1 cellular context compared by ENCODE assay signal in genomic region chr6:34757687-34758274, GRCh38.
TF ChIP-seq lines count a peak whose summit lies in the region.

No MANE protein-coding gene starts in this region.

TF ChIP-seq in K562, 482 proteins besides CTCF, POLR2A, EP300 and RAD21 (continued from another document and continues in another):
- TF ChIP-seq ZNF609 (CRISPR knock-in tag; IDR thresholded peaks at IDR 0.05; ENCODE audit: borderline replicate concordance): no peak
- TF ChIP-seq MECOM (CRISPR knock-in tag; IDR thresholded peaks at IDR 0.05): no peak
- TF ChIP-seq U2AF2 (optimal IDR thresholded peaks at IDR 0.05; ENCODE audit: low read depth, low read length): no peak
- TF ChIP-seq LARP7 (IDR thresholded peaks at IDR 0.05): peak; percentile 74; the same call in 1 of the 2 replicates
- TF ChIP-seq E4F1 (CRISPR knock-in tag; IDR thresholded peaks at IDR 0.05; ENCODE audit: borderline replicate concordance): no peak
- TF ChIP-seq PKNOX1 (IDR thresholded peaks at IDR 0.05): no peak
- no peak for TF ChIP-seq DPF2 (IDR thresholded peaks at IDR 0.05)
- TF ChIP-seq ZNF436 (CRISPR knock-in tag; IDR thresholded peaks at IDR 0.05): no peak
- TF ChIP-seq ZNF165 (CRISPR knock-in tag; IDR thresholded peaks at IDR 0.05; ENCODE audit: borderline replicate concordance): no peak
- TF ChIP-seq NCOA6 (IDR thresholded peaks at IDR 0.05): no peak
- no peak for TF ChIP-seq NR2C2 (CRISPR knock-in tag; IDR thresholded peaks at IDR 0.05)
- TF ChIP-seq NR2C2 (tag; IDR thresholded peaks at IDR 0.05): no peak
- TF ChIP-seq GABPB1 (CRISPR knock-in tag; IDR thresholded peaks at IDR 0.05): no peak; the same call in 1 of the 2 replicates
- no peak for TF ChIP-seq HOMEZ (CRISPR knock-in tag; IDR thresholded peaks at IDR 0.05)
- TF ChIP-seq ZNF431 (CRISPR knock-in tag; IDR thresholded peaks at IDR 0.05): no peak
- TF ChIP-seq TOE1 (IDR thresholded peaks at IDR 0.05; ENCODE audit: borderline replicate concordance): no peak
- no peak for TF ChIP-seq TOE1 (CRISPR knock-in tag; IDR thresholded peaks at IDR 0.05; ENCODE audit: borderline replicate concordance, low read depth)
- no peak for TF ChIP-seq SAFB (IDR thresholded peaks at IDR 0.05; ENCODE audit: borderline replicate concordance, low read depth, low read length)
- TF ChIP-seq RBM25 (IDR thresholded peaks at IDR 0.05; ENCODE audit: low read depth, low read length, severe bottlenecking): no peak
- no peak for TF ChIP-seq ZMIZ1 (IDR thresholded peaks at IDR 0.05; ENCODE audit: low read depth in 2 of 2, low read length in 2 of 2)
- peak; percentile 66; the same call in 1 of the 2 replicates for TF ChIP-seq ZNF41 (CRISPR knock-in tag; conservative IDR thresholded peaks at IDR 0.05)
- TF ChIP-seq ZHX1 (conservative IDR thresholded peaks at IDR 0.05; ENCODE audit: low read length): no peak
- TF ChIP-seq ZNF274 (IDR thresholded peaks at IDR 0.05; ENCODE audit: borderline replicate concordance, low read depth, low read length): no peak
- TF ChIP-seq ZNF511 (CRISPR knock-in tag; IDR thresholded peaks at IDR 0.05): no peak
- TF ChIP-seq ZNF12 (CRISPR knock-in tag; IDR thresholded peaks at IDR 0.05): no peak
- no peak for TF ChIP-seq ELK1 (CRISPR knock-in tag; IDR thresholded peaks at IDR 0.05)
- no peak for TF ChIP-seq TCF7 (IDR thresholded peaks at IDR 0.05; ENCODE audit: borderline replicate concordance)
- TF ChIP-seq ZNF224 (CRISPR knock-in tag; IDR thresholded peaks at IDR 0.05): no peak
- TF ChIP-seq PHB2 (IDR thresholded peaks at IDR 0.05; ENCODE audit: low read depth): peak; percentile 55; the same call in 1 of the 2 replicates
- TF ChIP-seq ZNF140 (CRISPR knock-in tag; IDR thresholded peaks at IDR 0.05): no peak
- TF ChIP-seq ZNF444 (CRISPR knock-in tag; IDR thresholded peaks at IDR 0.05): no peak
- no peak for TF ChIP-seq ZBTB1 (CRISPR knock-in tag; IDR thresholded peaks at IDR 0.05; ENCODE audit: borderline replicate concordance, low read depth)
- TF ChIP-seq HMBOX1 (IDR thresholded peaks at IDR 0.05): no peak
- 0 out of 2 replicates have a peak, but pooled peaks have one; percentile 8 for TF ChIP-seq CREB3L1 (IDR thresholded peaks at IDR 0.05; ENCODE audit: borderline replicate concordance, low read depth)
- TF ChIP-seq ZNF445 (CRISPR knock-in tag; IDR thresholded peaks at IDR 0.05; ENCODE audit: low read depth): no peak
- no peak for TF ChIP-seq PREB (CRISPR knock-in tag; IDR thresholded peaks at IDR 0.05)
